ENCODE assay signal across 12 cellular contexts in genomic region chr2:12818416-12819097, GRCh38.
DNase-seq lines count a peak whose midpoint lies in the region; ATAC-seq and TF ChIP-seq lines count a peak whose summit lies in the region.
"Had no signal": no experiment of that assay in that cellular context is flagged by ENCODE, and none has a peak within 500 bp of the region (broad histone marks: within the 10 kb centered on the region; RNA-seq: fewer than 3 reads in every experiment).

No MANE protein-coding gene starts in this region.

- H3K36me3 ChIP-seq in MG63 = peaks cover 11% of the 10 kb centered on the region
- H3K36me3 ChIP-seq in lower lobe of right lung = no peaks in the 10 kb centered on the region

- no peak overlapping the region for H3K4me3 ChIP-seq in MG63
- H3K4me3 ChIP-seq in coronary artery = peak overlapping the region; percentile 31
- no peak overlapping the region for H3K4me3 ChIP-seq in lower lobe of right lung

- DNase-seq in MG63 (peak; percentile 34), coronary artery (ENCODE audit: low spot score) (no peak), lower lobe of right lung (no peak), stromal cell of bone marrow (ENCODE audit: low read depth) (peak; percentile 57), SK-N-DZ (ENCODE audit: low spot score) (no peak), OCI-M2 (lab: John Stamatoyannopoulos, UW; ENCODE audit: unreplicated experiment) (no peak), NCI-H2081 treated with DMSO at 0.1 percent for 48 hours (lab: John Stamatoyannopoulos, UW) (no peak), T-helper 9 cell (no peak)
- DNase-seq: activated CD8-positive, alpha-beta memory T cell treated with anti-CD3 and anti-CD28 coated beads, Interleukin-2, amount 50 U/mL, for 48 hours; NCI-H2227 treated with DMSO at 0.1 percent for 48 hours; posterior cingulate gyrus; RPMI8226 had no signal

- H3K4me1 ChIP-seq in lower lobe of right lung = peaks cover 24% of the 10 kb centered on the region

- intact Hi-C loops in lower lobe of right lung (cut with DNase I) = no loop called here

- ATAC-seq in lower lobe of right lung = peak; percentile 17 to 43

- peaks cover 15% of the 10 kb centered on the region for H3K9me3 ChIP-seq in MG63
- no peaks in the 10 kb centered on the region for H3K9me3 ChIP-seq in lower lobe of right lung

- no peak for TF ChIP-seq CTCF in coronary artery (IDR thresholded peaks at IDR 0.05)
- TF ChIP-seq CTCF in lower lobe of right lung (IDR thresholded peaks at IDR 0.05) = no peak

- no peaks in the 10 kb centered on the region for H3K27me3 ChIP-seq in MG63
- no peaks in the 10 kb centered on the region for H3K27me3 ChIP-seq in lower lobe of right lung (ENCODE audit: low read depth)

- peak overlapping the region; percentile 66 to 88 for H3K27ac ChIP-seq in coronary artery
- peak overlapping the region; percentile 82 for H3K27ac ChIP-seq in lower lobe of right lung

Comparison
In these comparisons a context has a peak if more than half of its experiments do, and no peak if none do; other contexts are left out.
1. DNase-seq: peak in MG63 (single experiment) and stromal cell of bone marrow (single experiment); none in coronary artery (single experiment), lower lobe of right lung (single experiment), SK-N-DZ (single experiment), OCI-M2 (single experiment), NCI-H2081 treated with DMSO at 0.1 percent for 48 hours (single experiment) and T-helper 9 cell (single experiment).